Comparison of ENCODE assay signal across 25 cellular contexts in genomic region chr7:14385074-14385473, GRCh38.
"Had no signal": no experiment of that assay in that cellular context is flagged by ENCODE, and none has a peak within 500 bp of the region (broad histone marks: within the 10 kb centered on the region; RNA-seq: fewer than 3 reads in every experiment).

No MANE protein-coding gene starts in this region.

- H3K9me3 ChIP-seq: breast epithelium, left ventricle myocardium inferior, sigmoid colon, tibial artery, uterus had no signal

- ATAC-seq: esophagus mucosa; stimulated activated naive CD8-positive, alpha-beta T cell treated with anti-CD3 and anti-CD28 coated beads, Interleukin-15, Interleukin-2, amounts not matched to agents 100 U/mL and 50 U/mL, for 24 hours had no signal

- H3K4me3 ChIP-seq: breast epithelium, left ventricle myocardium inferior, sigmoid colon, tibial artery, uterus had no signal

- H3K27me3 ChIP-seq: breast epithelium, sigmoid colon, tibial artery, uterus had no signal

- DNase-seq: activated CD4-positive, alpha-beta T cell treated with anti-CD3 and anti-CD28 coated beads, Interleukin-2, amount 50 U/mL, for 1 hour; activated CD4-positive, CD25-positive, alpha-beta regulatory T cell treated with anti-CD3 and anti-CD28 coated beads, Interleukin-2, amount 50 U/mL, for 72 hours; activated CD8-positive, alpha-beta memory T cell treated with anti-CD3 and anti-CD28 coated beads, Interleukin-2, amount 50 U/mL, for 4 hours; activated effector memory CD4-positive, alpha-beta T cell treated with Interleukin-2 at 50 U/mL for 16 hours; activated naive CD4-positive, alpha-beta T cell treated with anti-CD3 and anti-CD28 coated beads, Interleukin-2, amount 50 U/mL, for 16 hours; activated T-cell treated with anti-CD3 and anti-CD28 coated beads, Interleukin-2, amount 50 U/mL, for 48 hours; aorta; cerebellar nuclear complex; cortex of kidney; foreskin melanocyte; glutamatergic neuron; hippocampal formation; kidney; left ventricle myocardium inferior; occipital lobe; posterior cingulate gyrus; sigmoid colon; stimulated activated CD4-positive, alpha-beta T cell treated with anti-CD3 and anti-CD28 coated beads, Interleukin-1b, Interleukin-23, amount 100 ng/mL, for 48 hours; stimulated activated CD8-positive, alpha-beta memory T cell treated with anti-CD3 and anti-CD28 coated beads, Interleukin-4, amount 100 ng/mL, for 48 hours; stimulated activated naive CD8-positive, alpha-beta T cell treated with anti-CD3 and anti-CD28 coated beads, Interleukin-15, Interleukin-2, amounts not matched to agents 100 U/mL and 50 U/mL, for 24 hours; substantia nigra; tibial artery; uterus had no signal

- H3K4me1 ChIP-seq: breast epithelium, left ventricle myocardium inferior, sigmoid colon, tibial artery, uterus had no signal

- H3K36me3 ChIP-seq: breast epithelium, left ventricle myocardium inferior, sigmoid colon, tibial artery, uterus had no signal

- H3K27ac ChIP-seq: breast epithelium, left ventricle myocardium inferior, sigmoid colon, tibial artery, uterus had no signal
